Comparison of ENCODE assay signal across 27 cellular contexts in the genomic region with DNA sequence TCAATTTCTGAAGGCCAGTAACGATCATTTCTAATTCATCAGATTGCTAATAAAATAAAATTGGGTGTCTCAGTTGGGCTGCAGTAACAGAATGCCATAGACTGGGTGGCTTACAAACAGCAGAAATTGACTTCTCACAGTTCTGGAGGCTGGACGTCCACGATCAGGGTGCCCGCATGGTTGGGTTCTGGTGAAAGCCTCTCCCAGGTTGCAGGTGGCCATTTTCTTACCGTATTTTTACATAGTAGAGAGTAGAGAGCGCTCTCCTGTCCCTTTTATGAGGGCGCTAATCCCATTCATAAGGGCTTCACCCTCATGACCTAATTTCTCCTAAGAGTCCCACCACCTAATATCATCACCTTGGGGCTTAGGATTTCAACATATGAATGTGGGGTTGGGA.
"Had no signal": no experiment of that assay in that cellular context is flagged by ENCODE, and none has a peak within 500 bp of the region (broad histone marks: within the 10 kb centered on the region; RNA-seq: fewer than 3 reads in every experiment).

No MANE protein-coding gene starts in this region.

- H3K27ac Mint-ChIP-seq: dendritic cell treated with granulocyte-macrophage colony-stimulating factor and Interleukin-4, amounts not matched to agents 40 ng/mL and 50 ng/mL, for 4 days; effector memory CD8-positive, alpha-beta T cell; endodermal cell had no signal

- H3K36me3 ChIP-seq: colonic mucosa, esophagus squamous epithelium, gastrocnemius medialis, gastroesophageal sphincter, heart left ventricle had no signal

- H3K4me3 Mint-ChIP-seq: dendritic cell treated with granulocyte-macrophage colony-stimulating factor and Interleukin-4, amounts not matched to agents 40 ng/mL and 50 ng/mL, for 4 days; effector memory CD8-positive, alpha-beta T cell; endodermal cell had no signal

- ATAC-seq: effector memory CD8-positive, alpha-beta T cell; esophagus mucosa; foreskin keratinocyte; gastrocnemius medialis; gastroesophageal sphincter; heart left ventricle had no signal

- H3K4me1 ChIP-seq: colonic mucosa, esophagus squamous epithelium, foreskin keratinocyte, gastroesophageal sphincter, heart left ventricle had no signal

- H3K27me3 ChIP-seq: colonic mucosa, gastrocnemius medialis, heart left ventricle had no signal

- H3K4me3 ChIP-seq: colonic mucosa, coronary artery, dorsolateral prefrontal cortex, esophagus squamous epithelium, gastrocnemius medialis, gastroesophageal sphincter, heart left ventricle had no signal

- H3K27ac ChIP-seq: colonic mucosa, coronary artery, dorsolateral prefrontal cortex, epithelial cell of prostate, esophagus squamous epithelium, foreskin keratinocyte, gastrocnemius medialis, gastroesophageal sphincter, heart left ventricle had no signal

- H3K4me1 Mint-ChIP-seq: endodermal cell had no signal

- FAIRE-seq: colon, endometrium, endothelial cell of umbilical vein, frontal cortex had no signal

- DNase-seq: colonic mucosa; cortex of kidney; dermis blood vessel endothelial cell; dorsolateral prefrontal cortex; effector CD4-positive, alpha-beta T cell; effector CD8-positive, alpha-beta T cell; effector memory CD4-positive, alpha-beta T cell; effector memory CD8-positive, alpha-beta T cell; endodermal cell; erythroblast; esophagus squamous epithelium; foreskin fibroblast; foreskin keratinocyte; foreskin melanocyte; gastrocnemius medialis; glutamatergic neuron; head of caudate nucleus; heart left ventricle had no signal

- H3K9me3 Mint-ChIP-seq: dendritic cell treated with granulocyte-macrophage colony-stimulating factor and Interleukin-4, amounts not matched to agents 40 ng/mL and 50 ng/mL, for 4 days; effector memory CD8-positive, alpha-beta T cell had no signal

- H3K9me3 ChIP-seq: colonic mucosa, esophagus squamous epithelium, gastrocnemius medialis, gastroesophageal sphincter had no signal
